Comparison of ENCODE assay signal across 21 cellular contexts in genomic region chr6:25227854-25228253, GRCh38.
"Had no signal": no experiment of that assay in that cellular context is flagged by ENCODE, and none has a peak within 500 bp of the region (broad histone marks: within the 10 kb centered on the region; RNA-seq: fewer than 3 reads in every experiment).

No MANE protein-coding gene starts in this region.

- DNase-seq: Karpas-422, KG1, MG63, NCI-H1092, NCI-H1105 treated with DMSO at 0.1 percent for 48 hours, NCI-H1417 treated with DMSO at 0.1 percent for 48 hours, NCI-H146, NCI-H1694 treated with DMSO at 0.1 percent for 48 hours, NCI-H1930, NCI-H2081, NCI-H2107, NCI-H446, NCI-H510A, NCI-H524 treated with DMSO at 0.1 percent for 48 hours, NCI-H69, NCI-H774, RPMI8226, SHP77, SJCRH30 had no signal

- H3K9me3 ChIP-seq: MG63, SJCRH30 had no signal

- ATAC-seq: SK-N-SH treated with all-trans-retinoic acid at 6 μM for 48 hours had no signal

- H3K36me3 ChIP-seq: MG63, SJCRH30 had no signal

- H3K27me3 ChIP-seq: MG63, SJCRH30 had no signal

- FAIRE-seq: RCC 7860 had no signal

- H3K4me3 ChIP-seq: MG63, SJCRH30 had no signal

- H3K27ac ChIP-seq: SJCRH30 had no signal
